Comparison of ENCODE assay signal across 1 cellular context in the genomic region with DNA sequence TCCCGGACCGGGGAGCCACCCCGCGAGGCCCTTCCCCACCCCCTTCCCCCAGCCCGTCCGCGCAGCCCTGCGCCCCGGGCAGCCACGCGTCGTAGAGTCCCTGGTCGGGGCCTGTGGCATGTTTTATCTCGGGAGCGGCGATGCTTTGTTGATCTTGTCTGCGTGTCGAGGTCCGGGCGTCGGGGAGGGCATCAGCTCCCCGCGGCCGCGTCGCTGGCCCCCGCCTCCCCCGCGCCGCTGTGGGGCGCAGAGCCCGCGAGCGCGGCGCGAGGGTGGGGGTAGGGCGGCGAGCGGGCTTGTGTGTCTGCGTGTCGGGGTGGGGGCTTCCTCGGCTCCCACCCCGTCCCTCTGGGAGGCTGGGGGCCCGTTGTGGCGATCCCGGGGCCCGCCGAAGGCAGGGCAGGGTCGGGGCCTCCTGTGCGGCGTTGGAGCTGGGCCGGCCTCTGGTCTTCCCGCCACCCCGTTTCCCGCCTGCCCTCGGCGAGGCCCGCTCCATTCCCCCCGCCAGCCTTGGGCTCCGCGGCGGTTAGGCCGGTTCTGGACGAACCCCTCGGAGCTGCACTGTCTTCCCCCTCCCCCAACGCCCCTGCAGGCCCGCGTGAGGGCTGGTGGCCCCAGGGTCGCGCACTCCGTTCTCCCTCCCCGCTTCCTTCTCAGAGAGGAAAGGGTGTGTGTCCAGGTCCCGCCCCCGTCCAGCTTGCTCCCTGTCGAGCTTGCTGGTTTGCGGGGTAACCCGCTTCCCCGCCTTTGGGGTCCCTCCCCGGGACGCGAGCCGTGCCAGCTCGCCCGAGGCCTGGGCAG.
A peak's percentile ranks its signal among the peaks of the same experiment; 100 is the strongest.
TF ChIP-seq lines count a peak whose summit lies in the region.

No MANE protein-coding gene starts in this region.

TF ChIP-seq in HepG2, 621 proteins besides CTCF, POLR2A, EP300 and RAD21 (continued from another document and continues in another):
- TF ChIP-seq ZNF180 (CRISPR knock-in tag; IDR thresholded peaks at IDR 0.05; ENCODE audit: borderline replicate concordance, low read depth) (no peak), HMGXB4 (CRISPR knock-in tag; IDR thresholded peaks at IDR 0.05; ENCODE audit: borderline replicate concordance in 1 of 2, low read depth in 1 of 2) (peak; percentile 44 to 72), RARA (CRISPR knock-in tag; IDR thresholded peaks at IDR 0.05) (no peak), KMT2B (CRISPR knock-in tag; IDR thresholded peaks at IDR 0.05) (peak; percentile 58), ZC3H4 (CRISPR knock-in tag; IDR thresholded peaks at IDR 0.05; ENCODE audit: borderline replicate concordance) (no peak), GABPB1 (CRISPR knock-in tag; IDR thresholded peaks at IDR 0.05) (peak; percentile 55), ZNF558 (CRISPR knock-in tag; IDR thresholded peaks at IDR 0.05; ENCODE audit: borderline replicate concordance) (peak; percentile 54; the same call in 1 of the 2 replicates), PCBP1 (IDR thresholded peaks at IDR 0.05; ENCODE audit: borderline replicate concordance, low read depth, low read length) (0 out of 2 replicates have a peak, but pooled peaks have one; percentile 8), THYN1 (CRISPR knock-in tag; IDR thresholded peaks at IDR 0.05; ENCODE audit: borderline replicate concordance, low read depth) (no peak), KAT2B (IDR thresholded peaks at IDR 0.05; ENCODE audit: borderline replicate concordance, low read depth, low read length) (no peak), ZFY (CRISPR knock-in tag; IDR thresholded peaks at IDR 0.05) (peak; percentile 59; the same call in 1 of the 2 replicates), TAF15 (IDR thresholded peaks at IDR 0.05; ENCODE audit: low read depth, low read length, poor library complexity, severe bottlenecking) (no peak), ZNF788 (CRISPR knock-in tag; IDR thresholded peaks at IDR 0.05; ENCODE audit: borderline replicate concordance) (no peak; the same call in 1 of the 2 replicates), ZBTB38 (CRISPR knock-in tag; IDR thresholded peaks at IDR 0.05) (peak; percentile 34; the same call in 1 of the 2 replicates), ZMAT3 (CRISPR knock-in tag; conservative IDR thresholded peaks at IDR 0.05) (no peak; the same call in 1 of the 2 replicates), AKAP8 (CRISPR knock-in tag; IDR thresholded peaks at IDR 0.05) (no peak), ZNF674 (CRISPR knock-in tag; IDR thresholded peaks at IDR 0.05; ENCODE audit: low read depth) (0 out of 2 replicates have a peak, but pooled peaks have one; percentile 44), ZNF30 (CRISPR knock-in tag; IDR thresholded peaks at IDR 0.05) (no peak), ZNF850 (CRISPR knock-in tag; conservative IDR thresholded peaks at IDR 0.05) (no peak), MEIS2 (CRISPR knock-in tag; IDR thresholded peaks at IDR 0.05) (peak; percentile 20; the same call in 1 of the 2 replicates), ZNF563 (CRISPR knock-in tag; IDR thresholded peaks at IDR 0.05) (0 out of 2 replicates have a peak, but pooled peaks have one; percentile 38), NR1H2 (CRISPR knock-in tag; IDR thresholded peaks at IDR 0.05; ENCODE audit: borderline replicate concordance, low read depth) (no peak), SALL1 (CRISPR knock-in tag; IDR thresholded peaks at IDR 0.05) (peak; percentile 44), ZBTB4 (CRISPR knock-in tag; IDR thresholded peaks at IDR 0.05; ENCODE audit: borderline replicate concordance) (no peak), ZSCAN22 (CRISPR knock-in tag; IDR thresholded peaks at IDR 0.05) (no peak), SMC3 (IDR thresholded peaks at IDR 0.05; ENCODE audit: low read length) (no peak)
- TF ChIP-seq, protein P1, sequence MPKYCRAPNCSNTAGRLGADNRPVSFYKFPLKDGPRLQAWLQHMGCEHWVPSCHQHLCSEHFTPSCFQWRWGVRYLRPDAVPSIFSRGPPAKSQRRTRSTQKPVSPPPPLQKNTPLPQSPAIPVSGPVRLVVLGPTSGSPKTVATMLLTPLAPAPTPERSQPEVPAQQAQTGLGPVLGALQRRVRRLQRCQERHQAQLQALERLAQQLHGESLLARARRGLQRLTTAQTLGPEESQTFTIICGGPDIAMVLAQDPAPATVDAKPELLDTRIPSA (CRISPR knock-in tag; IDR thresholded peaks at IDR 0.05; ENCODE audit: borderline replicate concordance), result no peak
- TF ChIP-seq, protein P2, sequence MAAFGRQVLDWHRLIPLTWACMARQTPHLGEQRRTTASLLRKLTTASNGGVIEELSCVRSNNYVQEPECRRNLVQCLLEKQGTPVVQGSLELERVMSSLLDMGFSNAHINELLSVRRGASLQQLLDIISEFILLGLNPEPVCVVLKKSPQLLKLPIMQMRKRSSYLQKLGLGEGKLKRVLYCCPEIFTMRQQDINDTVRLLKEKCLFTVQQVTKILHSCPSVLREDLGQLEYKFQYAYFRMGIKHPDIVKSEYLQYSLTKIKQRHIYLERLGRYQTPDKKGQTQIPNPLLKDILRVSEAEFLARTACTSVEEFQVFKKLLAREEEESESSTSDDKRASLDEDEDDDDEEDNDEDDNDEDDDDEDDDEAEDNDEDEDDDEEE (CRISPR knock-in tag; IDR thresholded peaks at IDR 0.05), result peak; percentile 55; the same call in 1 of the 2 replicates
- TF ChIP-seq, protein P3, sequence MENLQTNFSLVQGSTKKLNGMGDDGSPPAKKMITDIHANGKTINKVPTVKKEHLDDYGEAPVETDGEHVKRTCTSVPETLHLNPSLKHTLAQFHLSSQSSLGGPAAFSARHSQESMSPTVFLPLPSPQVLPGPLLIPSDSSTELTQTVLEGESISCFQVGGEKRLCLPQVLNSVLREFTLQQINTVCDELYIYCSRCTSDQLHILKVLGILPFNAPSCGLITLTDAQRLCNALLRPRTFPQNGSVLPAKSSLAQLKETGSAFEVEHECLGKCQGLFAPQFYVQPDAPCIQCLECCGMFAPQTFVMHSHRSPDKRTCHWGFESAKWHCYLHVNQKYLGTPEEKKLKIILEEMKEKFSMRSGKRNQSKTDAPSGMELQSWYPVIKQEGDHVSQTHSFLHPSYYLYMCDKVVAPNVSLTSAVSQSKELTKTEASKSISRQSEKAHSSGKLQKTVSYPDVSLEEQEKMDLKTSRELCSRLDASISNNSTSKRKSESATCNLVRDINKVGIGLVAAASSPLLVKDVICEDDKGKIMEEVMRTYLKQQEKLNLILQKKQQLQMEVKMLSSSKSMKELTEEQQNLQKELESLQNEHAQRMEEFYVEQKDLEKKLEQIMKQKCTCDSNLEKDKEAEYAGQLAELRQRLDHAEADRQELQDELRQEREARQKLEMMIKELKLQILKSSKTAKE (CRISPR knock-in tag; IDR thresholded peaks at IDR 0.05; ENCODE audit: borderline replicate concordance), result peak; percentile 14; the same call in 1 of the 2 replicates
- TF ChIP-seq, protein P4, sequence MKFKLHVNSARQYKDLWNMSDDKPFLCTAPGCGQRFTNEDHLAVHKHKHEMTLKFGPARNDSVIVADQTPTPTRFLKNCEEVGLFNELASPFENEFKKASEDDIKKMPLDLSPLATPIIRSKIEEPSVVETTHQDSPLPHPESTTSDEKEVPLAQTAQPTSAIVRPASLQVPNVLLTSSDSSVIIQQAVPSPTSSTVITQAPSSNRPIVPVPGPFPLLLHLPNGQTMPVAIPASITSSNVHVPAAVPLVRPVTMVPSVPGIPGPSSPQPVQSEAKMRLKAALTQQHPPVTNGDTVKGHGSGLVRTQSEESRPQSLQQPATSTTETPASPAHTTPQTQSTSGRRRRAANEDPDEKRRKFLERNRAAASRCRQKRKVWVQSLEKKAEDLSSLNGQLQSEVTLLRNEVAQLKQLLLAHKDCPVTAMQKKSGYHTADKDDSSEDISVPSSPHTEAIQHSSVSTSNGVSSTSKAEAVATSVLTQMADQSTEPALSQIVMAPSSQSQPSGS (CRISPR knock-in tag; IDR thresholded peaks at IDR 0.05), result no peak
- TF ChIP-seq, protein P5, sequence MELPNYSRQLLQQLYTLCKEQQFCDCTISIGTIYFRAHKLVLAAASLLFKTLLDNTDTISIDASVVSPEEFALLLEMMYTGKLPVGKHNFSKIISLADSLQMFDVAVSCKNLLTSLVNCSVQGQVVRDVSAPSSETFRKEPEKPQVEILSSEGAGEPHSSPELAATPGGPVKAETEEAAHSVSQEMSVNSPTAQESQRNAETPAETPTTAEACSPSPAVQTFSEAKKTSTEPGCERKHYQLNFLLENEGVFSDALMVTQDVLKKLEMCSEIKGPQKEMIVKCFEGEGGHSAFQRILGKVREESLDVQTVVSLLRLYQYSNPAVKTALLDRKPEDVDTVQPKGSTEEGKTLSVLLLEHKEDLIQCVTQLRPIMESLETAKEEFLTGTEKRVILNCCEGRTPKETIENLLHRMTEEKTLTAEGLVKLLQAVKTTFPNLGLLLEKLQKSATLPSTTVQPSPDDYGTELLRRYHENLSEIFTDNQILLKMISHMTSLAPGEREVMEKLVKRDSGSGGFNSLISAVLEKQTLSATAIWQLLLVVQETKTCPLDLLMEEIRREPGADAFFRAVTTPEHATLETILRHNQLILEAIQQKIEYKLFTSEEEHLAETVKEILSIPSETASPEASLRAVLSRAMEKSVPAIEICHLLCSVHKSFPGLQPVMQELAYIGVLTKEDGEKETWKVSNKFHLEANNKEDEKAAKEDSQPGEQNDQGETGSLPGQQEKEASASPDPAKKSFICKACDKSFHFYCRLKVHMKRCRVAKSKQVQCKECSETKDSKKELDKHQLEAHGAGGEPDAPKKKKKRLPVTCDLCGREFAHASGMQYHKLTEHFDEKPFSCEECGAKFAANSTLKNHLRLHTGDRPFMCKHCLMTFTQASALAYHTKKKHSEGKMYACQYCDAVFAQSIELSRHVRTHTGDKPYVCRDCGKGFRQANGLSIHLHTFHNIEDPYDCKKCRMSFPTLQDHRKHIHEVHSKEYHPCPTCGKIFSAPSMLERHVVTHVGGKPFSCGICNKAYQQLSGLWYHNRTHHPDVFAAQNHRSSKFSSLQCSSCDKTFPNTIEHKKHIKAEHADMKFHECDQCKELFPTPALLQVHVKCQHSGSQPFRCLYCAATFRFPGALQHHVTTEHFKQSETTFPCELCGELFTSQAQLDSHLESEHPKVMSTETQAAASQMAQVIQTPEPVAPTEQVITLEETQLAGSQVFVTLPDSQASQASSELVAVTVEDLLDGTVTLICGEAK (IDR thresholded peaks at IDR 0.05), result no peak
- TF ChIP-seq, protein P5 (CRISPR knock-in tag; IDR thresholded peaks at IDR 0.05), result no peak; the same call in 1 of the 2 replicates
- TF ChIP-seq, protein P6, sequence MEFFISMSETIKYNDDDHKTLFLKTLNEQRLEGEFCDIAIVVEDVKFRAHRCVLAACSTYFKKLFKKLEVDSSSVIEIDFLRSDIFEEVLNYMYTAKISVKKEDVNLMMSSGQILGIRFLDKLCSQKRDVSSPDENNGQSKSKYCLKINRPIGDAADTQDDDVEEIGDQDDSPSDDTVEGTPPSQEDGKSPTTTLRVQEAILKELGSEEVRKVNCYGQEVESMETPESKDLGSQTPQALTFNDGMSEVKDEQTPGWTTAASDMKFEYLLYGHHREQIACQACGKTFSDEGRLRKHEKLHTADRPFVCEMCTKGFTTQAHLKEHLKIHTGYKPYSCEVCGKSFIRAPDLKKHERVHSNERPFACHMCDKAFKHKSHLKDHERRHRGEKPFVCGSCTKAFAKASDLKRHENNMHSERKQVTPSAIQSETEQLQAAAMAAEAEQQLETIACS (CRISPR knock-in tag; IDR thresholded peaks at IDR 0.05), result peak; percentile 1; the same call in 1 of the 2 replicates
